In the genomic region with DNA sequence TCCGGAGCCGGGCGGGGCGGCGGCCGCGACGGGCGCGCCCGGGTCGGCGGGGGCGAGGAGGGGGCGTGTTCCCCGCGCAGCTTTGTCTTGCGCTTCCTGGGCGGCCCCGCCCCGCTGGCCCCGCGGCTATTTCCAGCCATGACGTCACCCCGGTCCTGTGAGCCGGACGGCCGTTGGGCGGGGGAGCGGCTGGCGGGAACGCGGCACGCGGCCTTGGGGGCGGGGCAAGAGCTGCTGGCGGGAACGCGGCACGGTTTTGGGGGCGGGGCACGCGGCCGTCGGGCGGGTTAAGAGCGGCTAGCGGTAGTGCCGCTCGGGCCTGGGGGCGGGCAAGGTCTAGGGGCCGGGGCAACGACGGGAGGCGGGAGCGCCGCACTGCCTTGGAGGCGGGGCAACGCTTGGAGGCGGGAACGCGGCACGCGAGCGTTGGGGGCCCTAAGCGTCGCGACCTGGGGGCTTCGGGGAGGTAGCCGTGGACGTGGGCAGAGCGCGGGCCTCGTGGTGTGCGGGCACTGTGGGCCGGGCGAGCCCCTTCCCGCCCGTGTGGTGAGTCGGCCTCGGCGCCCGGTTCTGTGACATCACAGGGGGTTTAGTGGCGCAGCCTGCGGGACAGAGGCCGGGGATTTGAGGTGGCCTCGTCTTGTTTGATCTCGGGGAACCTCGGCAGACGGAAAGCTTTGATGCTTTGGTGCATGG, we compare ENCODE assay signal across 8 cellular contexts. TPM values are rescaled to one million over a fixed set of nuclear protein-coding genes. Genes with fewer than 3 reads are reported as not detected.
DNase-seq lines count a peak whose midpoint lies in the region; ATAC-seq, FAIRE-seq and TF ChIP-seq lines count a peak whose summit lies in the region.

No MANE protein-coding gene starts in this region.

- peaks cover 0 to 10% of the 10 kb centered on the region in 2 experiments for H3K36me3 ChIP-seq in endothelial cell of umbilical vein (ENCODE audit: control insufficient read depth in 2 of 2, extremely low read depth in 1 of 2, insufficient read depth in 2 of 2, low read length in 2 of 2)

- DNase-seq in AG20443 (ENCODE audit: low spot score) (peak; percentile 97), NOMO-1 treated with dmso at 0.1 percent for 144 hours (lab: John Stamatoyannopoulos, UW; ENCODE audit: unreplicated experiment) (peak; percentile 89), activated T-cell treated with anti-CD3 and anti-CD28 coated beads for 4 hours (peak; percentile 95), endothelial cell of umbilical vein (ENCODE audit: low read depth, low spot score) (peak; percentile 92), middle frontal gyrus (ENCODE audit: extremely low spot score, low spot score) (peak; percentile 62)
- peak; percentile 96 for DNase-seq in stimulated activated CD8-positive, alpha-beta memory T cell treated with anti-CD3 and anti-CD28 coated beads, Interleukin-15, amount 100 ng/mL, for 24 hours (ENCODE audit: low read depth)

- no peaks in the 10 kb centered on the region for H3K27me3 ChIP-seq in endothelial cell of umbilical vein (ENCODE audit: control insufficient read depth in 2 of 2, insufficient read depth in 2 of 2, low read length in 2 of 2)

- H3K9me1 ChIP-seq in endothelial cell of umbilical vein (replicated peaks; ENCODE audit: control insufficient read depth, extremely low read depth, insufficient read depth, low read length), result no peaks in the 10 kb centered on the region

- FAIRE-seq in endothelial cell of umbilical vein (lab: Jason Lieb, UNC), result peak; percentile 88

- peak; percentile 36 for ATAC-seq in GM19328 (IDR thresholded peaks at IDR 0.05; ENCODE audit: unreplicated experiment)
- ATAC-seq in HG03520 (IDR thresholded peaks at IDR 0.05; ENCODE audit: unreplicated experiment), result peak; percentile 16

- no peaks in the 10 kb centered on the region for H3K79me2 ChIP-seq in endothelial cell of umbilical vein (ENCODE audit: control insufficient read depth, insufficient read depth, low read length)

- no TSS peak for BruUV-seq in endothelial cell of umbilical vein (replicated peaks; lab: Mats Ljungman, UMichigan)

- intact Hi-C loops in endothelial cell of umbilical vein (cut with micrococcal nuclease), result loop anchor here (1.0 to 10.0 kb wide), 3 partner anchors 93 to 409 kb away; a partner anchor contains a TSS

- no peak for TF ChIP-seq CTCF in endothelial cell of umbilical vein (IDR thresholded peaks at IDR 0.05; ENCODE audit: extremely low read depth in 1 of 2, insufficient read depth in 1 of 2, low read depth in 1 of 2, low read length in 2 of 2)

- no peaks in the 10 kb centered on the region for H3K9me3 ChIP-seq in endothelial cell of umbilical vein (replicated peaks; ENCODE audit: control insufficient read depth, insufficient read depth, low read length)

- peak overlapping the region in 2 of 3 experiments; percentile 31 to 75 for H3K4me3 ChIP-seq in endothelial cell of umbilical vein (replicated peaks in 1 of 3; ENCODE audit: insufficient read depth in 1 of 3, low read depth in 1 of 3, low read length in 3 of 3)

- H3K27ac ChIP-seq in endothelial cell of umbilical vein (ENCODE audit: insufficient read depth, low read depth, low read length), result peak overlapping the region; percentile 70

- H3K4me1 ChIP-seq in endothelial cell of umbilical vein (ENCODE audit: control insufficient read depth, extremely low read depth, insufficient read depth, low read length), result peaks cover 4% of the 10 kb centered on the region

- CTCF ChIA-PET in endothelial cell of umbilical vein (lab: Charles Lee), result interaction anchor here (0.7 to 17.6 kb wide), 9 partner anchors 14 to 391 kb away, joined by 3 to 340 read pairs (median 3); a partner anchor contains a TSS

- H4K20me1 ChIP-seq in endothelial cell of umbilical vein (replicated peaks; ENCODE audit: control insufficient read depth, extremely low read depth, insufficient read depth, low read length), result no peaks in the 10 kb centered on the region

- H3K9ac ChIP-seq in endothelial cell of umbilical vein (replicated peaks; ENCODE audit: extremely low read depth, insufficient read depth, low read length), result peak overlapping the region; percentile 88

- no peak for TF ChIP-seq POLR2A in endothelial cell of umbilical vein (IDR thresholded peaks at IDR 0.05; ENCODE audit: low read depth, low read length)

- peak overlapping the region; percentile 27 for H3K4me2 ChIP-seq in endothelial cell of umbilical vein (ENCODE audit: insufficient read depth, low read length)

- H2AFZ ChIP-seq in endothelial cell of umbilical vein (ENCODE audit: low read depth, low read length), result peak overlapping the region; percentile 43

- dilution Hi-C loops in endothelial cell of umbilical vein (cut with MboI; ENCODE audit: extremely low pct_ligation_motif_present, low sequenced_read_pairs), result loop anchor here (10.0 kb wide), 1 partner anchor 239 kb away; no protein-coding TSS in a partner anchor

- POLR2A ChIA-PET in endothelial cell of umbilical vein (lab: Charles Lee), result no interaction called here

TF ChIP-seq in endothelial cell of umbilical vein, 7 proteins besides CTCF, POLR2A, EP300 and RAD21:
- peak; percentile 53 for TF ChIP-seq JUN (IDR thresholded peaks at IDR 0.05; ENCODE audit: borderline replicate concordance, insufficient read depth, insufficient read length, low read depth)
- TF ChIP-seq, protein P1, sequence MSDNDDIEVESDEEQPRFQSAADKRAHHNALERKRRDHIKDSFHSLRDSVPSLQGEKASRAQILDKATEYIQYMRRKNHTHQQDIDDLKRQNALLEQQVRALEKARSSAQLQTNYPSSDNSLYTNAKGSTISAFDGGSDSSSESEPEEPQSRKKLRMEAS (IDR thresholded peaks at IDR 0.05; ENCODE audit: insufficient read depth, insufficient read length), result peak; percentile 65
- no peak for TF ChIP-seq FOS (IDR thresholded peaks at IDR 0.05; ENCODE audit: borderline replicate concordance, insufficient read depth, low read length)
- TF ChIP-seq EZH2 (IDR thresholded peaks at IDR 0.05; ENCODE audit: borderline replicate concordance, low read depth, low read length, severe bottlenecking), result no peak
- TF ChIP-seq POLR2AphosphoS5 (IDR thresholded peaks at IDR 0.05; ENCODE audit: insufficient read depth, low read depth, low read length), result peak; percentile 17
- no peak for TF ChIP-seq GATA2 (IDR thresholded peaks at IDR 0.05; ENCODE audit: insufficient read depth, insufficient read length, low read depth, low read length)
- TF ChIP-seq MYC (IDR thresholded peaks at IDR 0.05; ENCODE audit: low read depth, low read length), result no peak
TF ChIP-seq in endothelial cell of umbilical vein: peak in this region for 3.

RNA-seq across cellular contexts. Expression of a gene that starts 0.7 kb away (rescaled TPM):
- 11.0 and 11.3 TPM in 2 replicates for total RNA-seq in endothelial cell of umbilical vein
- 10.2 and 10.5 TPM in 2 replicates for polyA plus RNA-seq in endothelial cell of umbilical vein
- 8.7 and 9.3 TPM in 2 replicates for polyA plus RNA-seq in endothelial cell of umbilical vein (2011; cell fraction: cytosol; rRNA removed)
- polyA plus RNA-seq in endothelial cell of umbilical vein (2011; cell fraction: nucleus; rRNA removed), result 11.0 and 12.5 TPM in 2 replicates
- polyA plus RNA-seq in endothelial cell of umbilical vein (2012), result 4.2 and 5.3 TPM in 2 replicates
- polyA minus RNA-seq in endothelial cell of umbilical vein, result 22.9 and 28.0 TPM in 2 replicates
- 23.4 TPM for polyA minus RNA-seq in endothelial cell of umbilical vein (2011; cell fraction: cytosol; rRNA and poly(A)+ RNA removed)
- 8.2 and 10.0 TPM in 2 replicates for polyA minus RNA-seq in endothelial cell of umbilical vein (2011; cell fraction: nucleus; rRNA and poly(A)+ RNA removed)

RNA-seq across cellular contexts. Expression of a gene that starts 36.2 kb away (rescaled TPM):
- total RNA-seq in endothelial cell of umbilical vein, result 0.25 TPM in 1 of 2 replicates, not detected in the other
- 0.03 TPM in 1 of 2 replicates, not detected in the other for polyA plus RNA-seq in endothelial cell of umbilical vein
- polyA plus RNA-seq in endothelial cell of umbilical vein (2011; cell fraction: cytosol; rRNA removed), result 0.01 and 0.03 TPM in 2 replicates
- polyA plus RNA-seq in endothelial cell of umbilical vein (2011; cell fraction: nucleus; rRNA removed), result 0.04 TPM in 1 of 2 replicates, not detected in the other
- 0.08 TPM in 1 of 2 replicates, not detected in the other for polyA plus RNA-seq in endothelial cell of umbilical vein (2012)
- polyA minus RNA-seq in endothelial cell of umbilical vein, result not detected in 2 replicates
- not detected for polyA minus RNA-seq in endothelial cell of umbilical vein (2011; cell fraction: cytosol; rRNA and poly(A)+ RNA removed)
- not detected in 2 replicates for polyA minus RNA-seq in endothelial cell of umbilical vein (2011; cell fraction: nucleus; rRNA and poly(A)+ RNA removed)

Comparison
In these comparisons a context has a peak if more than half of its experiments do, and no peak if none do; other contexts are left out.
1. Peak in every context shown above with its lines: DNase-seq, ATAC-seq, H3K4me3 ChIP-seq and H3K27ac ChIP-seq.